In genomic region chr10:76488602-76489001, GRCh38 we compare ENCODE assay signal across 29 cellular contexts.
"Had no signal": no experiment of that assay in that cellular context is flagged by ENCODE, and none has a peak within 500 bp of the region (broad histone marks: within the 10 kb centered on the region; RNA-seq: fewer than 3 reads in every experiment).

No MANE protein-coding gene starts in this region.

- H3K4me1 Mint-ChIP-seq: stimulated activated effector memory CD8-positive, alpha-beta T cell treated with anti-CD3 and anti-CD28 coated beads, Interleukin-12 subunit alpha, Interleukin-12 subunit beta, amount 100 ng/mL, for 72 hours; stimulated activated memory B cell treated with anti-CD40 and anti-IgM and Interleukin-4, amounts not matched to agents 10 μg/mL and 1 μg/mL and 100 μg/mL, for 72 hours; stimulated activated naive B cell treated with anti-CD40 and anti-IgM and Interleukin-4, amounts not matched to agents 10 μg/mL and 1 μg/mL and 100 μg/mL, for 72 hours; stimulated activated naive CD8-positive, alpha-beta T cell treated with anti-CD3 and anti-CD28 coated beads, Interleukin-15, amount 100 ng/mL, for 72 hours had no signal

- H3K4me1 ChIP-seq: stomach, suprapubic skin, testis, thyroid gland, tibial nerve, transverse colon, upper lobe of right lung, uterus, vagina had no signal

- H3K36me3 ChIP-seq: suprapubic skin, thoracic aorta, thyroid gland, tibial artery, transverse colon, upper lobe of left lung, upper lobe of right lung, uterus, vagina had no signal

- H3K9me3 ChIP-seq: testis, thyroid gland had no signal

- ATAC-seq: stimulated activated effector memory CD8-positive, alpha-beta T cell treated with anti-CD3 and anti-CD28 coated beads, Interleukin-12 subunit alpha, Interleukin-12 subunit beta, amount 100 ng/mL, for 72 hours; stimulated activated memory B cell treated with anti-CD40 and anti-IgM and Interleukin-4, amounts not matched to agents 10 μg/mL and 1 μg/mL and 100 μg/mL, for 72 hours; stimulated activated naive B cell treated with anti-CD40 and anti-IgM and Interleukin-4, amounts not matched to agents 10 μg/mL and 1 μg/mL and 100 μg/mL, for 72 hours; stimulated activated naive CD8-positive, alpha-beta T cell treated with anti-CD3 and anti-CD28 coated beads, Interleukin-15, amount 100 ng/mL, for 72 hours; stimulated activated naive CD8-positive, alpha-beta T cell treated with anti-CD3 and anti-CD28 coated beads, Interleukin-15, Interleukin-2, amounts not matched to agents 100 U/mL and 50 U/mL, for 24 hours; upper lobe of right lung had no signal

- DNase-seq: stimulated activated CD4-positive, alpha-beta T cell treated with anti-CD3 and anti-CD28 coated beads, Interleukin-2, amount 100 ng/mL, for 48 hours; stimulated activated CD4-positive, alpha-beta T cell treated with anti-CD3 and anti-CD28 coated beads, Interleukin-4, amount 100 ng/mL, for 1 hour; stimulated activated CD4-positive, alpha-beta T cell treated with anti-CD3 and anti-CD28 coated beads, Interleukin-4, amount 100 ng/mL, for 24 hours; stimulated activated CD4-positive, alpha-beta T cell treated with anti-CD3 and anti-CD28 coated beads, Interleukin-4, amount 100 ng/mL, for 4 hours; stimulated activated CD8-positive, alpha-beta memory T cell treated with anti-CD3 and anti-CD28 coated beads, Interleukin-4, amount 100 ng/mL, for 48 hours; stimulated activated naive B cell treated with anti-CD40 and anti-IgM and Interleukin-4, amounts not matched to agents 10 μg/mL and 1 μg/mL and 100 μg/mL, for 72 hours; stimulated activated naive CD4-positive, alpha-beta T cell; stimulated activated naive CD4-positive, alpha-beta T cell treated with Interleukin-2 at 50 U/mL for 16 hours; stimulated activated naive CD8-positive, alpha-beta T cell treated with anti-CD3 and anti-CD28 coated beads, Interleukin-15, amount 100 ng/mL, for 72 hours; stimulated activated naive CD8-positive, alpha-beta T cell treated with anti-CD3 and anti-CD28 coated beads, Interleukin-15, Interleukin-2, amounts not matched to agents 100 U/mL and 50 U/mL, for 24 hours; stomach; substantia nigra; testis; thyroid gland; tibial artery; transverse colon; trophoblast cell; upper lobe of left lung; upper lobe of right lung; uterus had no signal

- H3K4me3 ChIP-seq: stomach, suprapubic skin, testis, thoracic aorta, thyroid gland, tibial artery, tibial nerve, transverse colon, upper lobe of left lung, upper lobe of right lung, uterus, vagina had no signal

- H3K27ac Mint-ChIP-seq: stimulated activated effector memory CD8-positive, alpha-beta T cell treated with anti-CD3 and anti-CD28 coated beads, Interleukin-12 subunit alpha, Interleukin-12 subunit beta, amount 100 ng/mL, for 72 hours; stimulated activated memory B cell treated with anti-CD40 and anti-IgM and Interleukin-4, amounts not matched to agents 10 μg/mL and 1 μg/mL and 100 μg/mL, for 72 hours; stimulated activated naive B cell treated with anti-CD40 and anti-IgM and Interleukin-4, amounts not matched to agents 10 μg/mL and 1 μg/mL and 100 μg/mL, for 72 hours; stimulated activated naive CD8-positive, alpha-beta T cell treated with anti-CD3 and anti-CD28 coated beads, Interleukin-15, amount 100 ng/mL, for 72 hours; stimulated activated naive CD8-positive, alpha-beta T cell treated with anti-CD3 and anti-CD28 coated beads, Interleukin-15, Interleukin-2, amounts not matched to agents 100 ng/mL and 50 ng/mL, for 24 hours; type B pancreatic cell had no signal

- H3K4me3 Mint-ChIP-seq: stimulated activated effector memory CD8-positive, alpha-beta T cell treated with anti-CD3 and anti-CD28 coated beads, Interleukin-12 subunit alpha, Interleukin-12 subunit beta, amount 100 ng/mL, for 72 hours; stimulated activated memory B cell treated with anti-CD40 and anti-IgM and Interleukin-4, amounts not matched to agents 10 μg/mL and 1 μg/mL and 100 μg/mL, for 72 hours; stimulated activated naive B cell treated with anti-CD40 and anti-IgM and Interleukin-4, amounts not matched to agents 10 μg/mL and 1 μg/mL and 100 μg/mL, for 72 hours; stimulated activated naive CD8-positive, alpha-beta T cell treated with anti-CD3 and anti-CD28 coated beads, Interleukin-15, amount 100 ng/mL, for 72 hours; stimulated activated naive CD8-positive, alpha-beta T cell treated with anti-CD3 and anti-CD28 coated beads, Interleukin-15, Interleukin-2, amounts not matched to agents 100 ng/mL and 50 ng/mL, for 24 hours; type B pancreatic cell had no signal

- H3K27me3 ChIP-seq: stomach, suprapubic skin, testis, thyroid gland, tibial artery, tibial nerve, transverse colon, upper lobe of left lung, upper lobe of right lung, uterus, vagina had no signal

- H3K27me3 Mint-ChIP-seq: stimulated activated memory B cell treated with anti-CD40 and anti-IgM and Interleukin-4, amounts not matched to agents 10 μg/mL and 1 μg/mL and 100 μg/mL, for 72 hours; stimulated activated naive B cell treated with anti-CD40 and anti-IgM and Interleukin-4, amounts not matched to agents 10 μg/mL and 1 μg/mL and 100 μg/mL, for 72 hours; stimulated activated naive CD8-positive, alpha-beta T cell treated with anti-CD3 and anti-CD28 coated beads, Interleukin-15, amount 100 ng/mL, for 72 hours; stimulated activated naive CD8-positive, alpha-beta T cell treated with anti-CD3 and anti-CD28 coated beads, Interleukin-15, Interleukin-2, amounts not matched to agents 100 ng/mL and 50 ng/mL, for 24 hours; type B pancreatic cell had no signal

- H3K27ac ChIP-seq: stomach, suprapubic skin, testis, thoracic aorta, thyroid gland, tibial artery, tibial nerve, transverse colon, upper lobe of left lung, upper lobe of right lung, uterus, vagina had no signal

- FAIRE-seq: urothelium cell line had no signal

- H3K36me3 Mint-ChIP-seq: stimulated activated effector memory CD8-positive, alpha-beta T cell treated with anti-CD3 and anti-CD28 coated beads, Interleukin-12 subunit alpha, Interleukin-12 subunit beta, amount 100 ng/mL, for 72 hours; stimulated activated memory B cell treated with anti-CD40 and anti-IgM and Interleukin-4, amounts not matched to agents 10 μg/mL and 1 μg/mL and 100 μg/mL, for 72 hours; stimulated activated naive B cell treated with anti-CD40 and anti-IgM and Interleukin-4, amounts not matched to agents 10 μg/mL and 1 μg/mL and 100 μg/mL, for 72 hours; type B pancreatic cell had no signal
